ENCODE assay signal across 22 cellular contexts in the genomic region with DNA sequence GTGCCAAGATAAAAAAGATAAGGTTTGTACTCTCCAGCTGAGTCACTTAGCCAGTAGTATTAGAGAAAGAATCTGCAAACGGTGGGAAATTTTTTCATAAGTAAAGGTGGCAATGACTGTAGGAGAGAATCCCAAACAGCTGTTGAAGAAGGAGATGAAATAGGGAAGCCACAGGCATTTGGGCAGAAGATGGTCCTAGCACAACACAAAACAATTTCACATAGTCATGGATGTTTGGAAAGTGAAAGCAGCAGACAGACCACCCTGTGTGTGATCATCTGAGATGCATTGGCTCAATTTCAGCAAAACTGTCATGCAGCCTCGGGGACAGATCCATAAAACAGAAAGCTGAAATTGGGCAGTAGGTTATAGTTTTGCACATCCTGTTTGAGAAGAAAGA.
DNase-seq lines count a peak whose midpoint lies in the region; ATAC-seq and TF ChIP-seq lines count a peak whose summit lies in the region.
"Had no signal": no experiment of that assay in that cellular context is flagged by ENCODE, and none has a peak within 500 bp of the region (broad histone marks: within the 10 kb centered on the region; RNA-seq: fewer than 3 reads in every experiment).

No MANE protein-coding gene starts in this region.

- TF ChIP-seq CTCF in BJ (IDR thresholded peaks at IDR 0.05; ENCODE audit: insufficient read depth, low read depth, low read length) (no peak), astrocyte of the cerebellum (IDR thresholded peaks at IDR 0.05; ENCODE audit: low read depth, low read length, missing control alignments) (no peak), osteocyte (IDR thresholded peaks at IDR 0.05) (no peak), tibial artery (IDR thresholded peaks at IDR 0.05) (no peak)

- no peaks in the 10 kb centered on the region for H3K9me3 Mint-ChIP-seq in osteocyte (ENCODE audit: unreplicated experiment)
- H3K9me3 Mint-ChIP-seq: activated naive CD4-positive, alpha-beta T cell treated with anti-CD3 and anti-CD28 coated beads, Interleukin-2, amount 50 U/mL, for 24 hours; mesothelial cell of epicardium; nephron progenitor cell had no signal

- no peaks in the 10 kb centered on the region for H3K36me3 Mint-ChIP-seq in osteocyte (ENCODE audit: unreplicated experiment)
- H3K36me3 Mint-ChIP-seq: activated naive CD4-positive, alpha-beta T cell treated with anti-CD3 and anti-CD28 coated beads, Interleukin-2, amount 50 U/mL, for 24 hours; CD8-positive, alpha-beta memory T cell; mesothelial cell of epicardium had no signal

- H3K27ac ChIP-seq in tibial artery: no peak overlapping the region
- H3K27ac ChIP-seq: body of pancreas, psoas muscle had no signal

- H3K27me3 Mint-ChIP-seq in osteocyte (ENCODE audit: unreplicated experiment): no peaks in the 10 kb centered on the region
- H3K27me3 Mint-ChIP-seq: activated naive CD4-positive, alpha-beta T cell treated with anti-CD3 and anti-CD28 coated beads, Interleukin-2, amount 50 U/mL, for 24 hours; CD8-positive, alpha-beta memory T cell had no signal

- peaks cover 14% of the 10 kb centered on the region for H3K4me1 Mint-ChIP-seq in osteocyte (ENCODE audit: unreplicated experiment)
- H3K4me1 Mint-ChIP-seq: activated naive CD4-positive, alpha-beta T cell treated with anti-CD3 and anti-CD28 coated beads, Interleukin-2, amount 50 U/mL, for 24 hours; CD8-positive, alpha-beta memory T cell; nephron progenitor cell had no signal

- CTCF ChIA-PET in BJ (lab: Yijun Ruan, JAX): interaction anchor here (1.0 kb wide), 1 partner anchor 9 kb away, joined by 3 read pairs; no protein-coding TSS in a partner anchor

- H3K4me3 ChIP-seq in BJ (ENCODE audit: low read depth, low read length): no peak overlapping the region
- H3K4me3 ChIP-seq in astrocyte of the cerebellum (ENCODE audit: low read depth, low read length): no peak overlapping the region
- H3K4me3 ChIP-seq in tibial artery: no peak overlapping the region
- H3K4me3 ChIP-seq: body of pancreas, psoas muscle had no signal

- intact Hi-C loops in tibial artery (cut with DNase I; ENCODE audit: low total_unique reads): no loop called here

- H3K27me3 ChIP-seq in BJ (ENCODE audit: control insufficient read depth, insufficient read depth, low read length) (no peaks in the 10 kb centered on the region), tibial artery (no peaks in the 10 kb centered on the region)
- H3K27me3 ChIP-seq: body of pancreas had no signal

- DNase-seq in BJ (ENCODE audit: low read depth) (peak; percentile 4), M059J (ENCODE audit: low read depth) (peak; percentile 8), astrocyte of the cerebellum (ENCODE audit: low read depth) (peak; percentile 18), osteocyte (ENCODE audit: extremely low spot score, unreplicated experiment) (no peak), tibial artery (no peak)
- DNase-seq in effector CD4-positive, alpha-beta T cell: no peak
- DNase-seq: activated CD8-positive, alpha-beta memory T cell treated with anti-CD3 and anti-CD28 coated beads for 24 hours; activated T-cell treated with anti-CD3 and anti-CD28 coated beads, Interleukin-2, amount 50 U/mL, for 48 hours; body of pancreas; CD8-positive, alpha-beta memory T cell; Kasumi-1; left cardiac atrium; NCI-H526; nephron progenitor cell; psoas muscle; stimulated activated CD8-positive, alpha-beta memory T cell treated with anti-CD3 and anti-CD28 coated beads, Interleukin-4, amount 100 ng/mL, for 48 hours; T1000 had no signal

- H3K27ac Mint-ChIP-seq in osteocyte (ENCODE audit: unreplicated experiment): peak overlapping the region; percentile 23
- H3K27ac Mint-ChIP-seq: activated naive CD4-positive, alpha-beta T cell treated with anti-CD3 and anti-CD28 coated beads, Interleukin-2, amount 50 U/mL, for 24 hours; CD8-positive, alpha-beta memory T cell; mesothelial cell of epicardium; nephron progenitor cell had no signal

- no peaks in the 10 kb centered on the region for H3K9me3 ChIP-seq in tibial artery
- H3K9me3 ChIP-seq: body of pancreas, psoas muscle had no signal

- H3K36me3 ChIP-seq in BJ (ENCODE audit: control insufficient read depth, insufficient read depth, low read length) (no peaks in the 10 kb centered on the region), tibial artery (no peaks in the 10 kb centered on the region)

- H3K4me3 Mint-ChIP-seq in osteocyte (ENCODE audit: unreplicated experiment): peak overlapping the region; percentile 30
- H3K4me3 Mint-ChIP-seq: activated naive CD4-positive, alpha-beta T cell treated with anti-CD3 and anti-CD28 coated beads, Interleukin-2, amount 50 U/mL, for 24 hours; CD8-positive, alpha-beta memory T cell; mesothelial cell of epicardium; nephron progenitor cell had no signal

- POLR2A ChIA-PET in BJ (lab: Charles Lee): no interaction called here

- in situ Hi-C loops in astrocyte of the cerebellum (cut with HindIII; ENCODE audit: low sequenced_read_pairs): no loop called here

- no peak for ATAC-seq in GM18870 (IDR thresholded peaks at IDR 0.05; ENCODE audit: unreplicated experiment)
- no peak for ATAC-seq in HG03175 (IDR thresholded peaks at IDR 0.05; ENCODE audit: unreplicated experiment)
- ATAC-seq: activated CD4-positive, CD25-positive, alpha-beta regulatory T cell treated with anti-CD3 and anti-CD28 coated beads, Interleukin-2, amount 50 U/mL, for 24 hours; body of pancreas; left cardiac atrium; psoas muscle had no signal

- H3K4me1 ChIP-seq in tibial artery: no peaks in the 10 kb centered on the region
- H3K4me1 ChIP-seq: body of pancreas, psoas muscle had no signal

Comparison
In these comparisons a context has a peak if more than half of its experiments do, and no peak if none do; other contexts are left out.
1. DNase-seq: peak in BJ (single experiment), M059J (single experiment) and astrocyte of the cerebellum (single experiment); none in osteocyte (single experiment), effector CD4-positive, alpha-beta T cell (single experiment) and tibial artery (0 of 2).